Comparison of ENCODE assay signal across 18 cellular contexts in the genomic region with DNA sequence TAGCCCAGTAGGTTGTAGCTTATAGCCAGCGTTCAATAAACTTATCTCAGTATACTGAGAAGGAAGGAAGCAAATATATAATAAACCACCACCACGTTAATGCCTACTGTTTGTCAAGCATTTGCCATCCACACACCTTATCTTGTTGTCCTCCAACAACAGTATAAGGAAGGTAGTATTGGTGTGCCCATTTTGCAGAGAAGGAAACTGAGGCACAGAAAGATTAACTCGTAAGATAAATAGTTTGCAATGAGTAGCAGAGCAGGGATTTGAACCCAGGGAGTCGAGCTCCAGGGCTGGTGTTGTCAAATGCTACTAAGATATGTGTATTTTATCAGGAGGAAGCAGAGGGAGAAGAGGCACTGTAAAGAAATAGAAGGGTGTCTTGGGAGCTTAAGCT. TPM values are rescaled to one million over a fixed set of nuclear protein-coding genes. Genes with fewer than 3 reads are reported as not detected.
DNase-seq lines count a peak whose midpoint lies in the region; ATAC-seq, FAIRE-seq and TF ChIP-seq lines count a peak whose summit lies in the region.
"Had no signal": no experiment of that assay in that cellular context is flagged by ENCODE, and none has a peak within 500 bp of the region (broad histone marks: within the 10 kb centered on the region; RNA-seq: fewer than 3 reads in every experiment).

No MANE protein-coding gene starts in this region.

- peak overlapping the region; percentile 87 for H3K27ac Mint-ChIP-seq in CD4-positive, alpha-beta T cell
- peak overlapping the region; percentile 65 for H3K27ac Mint-ChIP-seq in activated naive CD8-positive, alpha-beta T cell treated with anti-CD3 and anti-CD28 coated beads, Interleukin-2, amount 50 U/mL, for 24 hours
- H3K27ac Mint-ChIP-seq in naive thymus-derived CD8-positive, alpha-beta T cell = peak overlapping the region in 8 of 10 donors; percentile 31 to 98 (median 92)
- H3K27ac Mint-ChIP-seq: HFFc6 had no signal

- H3K4me3 Mint-ChIP-seq in CD4-positive, alpha-beta T cell = no peak overlapping the region
- no peak overlapping the region for H3K4me3 Mint-ChIP-seq in activated naive CD8-positive, alpha-beta T cell treated with anti-CD3 and anti-CD28 coated beads, Interleukin-2, amount 50 U/mL, for 24 hours
- H3K4me3 Mint-ChIP-seq in naive thymus-derived CD8-positive, alpha-beta T cell = peak overlapping the region in 1 of 10 donors; percentile 7
- H3K4me3 Mint-ChIP-seq: HFFc6 had no signal

- peak; percentile 82 for FAIRE-seq in HTR-8/SVneo (lab: Jason Lieb, UNC)
- FAIRE-seq: GM12892, H54 had no signal

- no peaks in the 10 kb centered on the region for H3K27me3 ChIP-seq in CD4-positive, alpha-beta T cell (ENCODE audit: control insufficient read depth, insufficient read depth, low read length)
- H3K27me3 ChIP-seq: BE2C had no signal

- H3K9me3 ChIP-seq in CD4-positive, alpha-beta T cell (ENCODE audit: control insufficient read depth, low read length) = no peaks in the 10 kb centered on the region
- H3K9me3 ChIP-seq: BE2C had no signal

- intact Hi-C loops in CD4-positive, alpha-beta T cell (cut with DNase I, micrococcal nuclease) = no loop called here

- no peaks in the 10 kb centered on the region for H3K36me3 Mint-ChIP-seq in CD4-positive, alpha-beta T cell (ENCODE audit: low read depth)
- H3K36me3 Mint-ChIP-seq in activated naive CD8-positive, alpha-beta T cell treated with anti-CD3 and anti-CD28 coated beads, Interleukin-2, amount 50 U/mL, for 24 hours (ENCODE audit: low read depth) = peaks cover 2% of the 10 kb centered on the region
- no peaks in the 10 kb centered on the region for H3K36me3 Mint-ChIP-seq in naive thymus-derived CD8-positive, alpha-beta T cell

- H3K4me1 Mint-ChIP-seq in CD4-positive, alpha-beta T cell (ENCODE audit: low read depth) = peaks cover 76% of the 10 kb centered on the region
- peaks cover 51% of the 10 kb centered on the region for H3K4me1 Mint-ChIP-seq in activated naive CD8-positive, alpha-beta T cell treated with anti-CD3 and anti-CD28 coated beads, Interleukin-2, amount 50 U/mL, for 24 hours
- H3K4me1 Mint-ChIP-seq in naive thymus-derived CD8-positive, alpha-beta T cell = peaks cover 23 to 65% (median 65%) of the 10 kb centered on the region in 4 donors

- no peak for ATAC-seq in CD4-positive, alpha-beta T cell (ENCODE audit: poor library complexity)
- ATAC-seq in activated naive CD8-positive, alpha-beta T cell treated with anti-CD3 and anti-CD28 coated beads, Interleukin-2, amount 50 U/mL, for 24 hours = no peak
- no peak for ATAC-seq in naive thymus-derived CD8-positive, alpha-beta T cell
- no peak for ATAC-seq in esophagus mucosa

- no peak for DNase-seq in CD4-positive, alpha-beta T cell
- DNase-seq in HTR-8/SVneo (ENCODE audit: insufficient read length, low spot score) = no peak
- no peak for DNase-seq in activated naive CD8-positive, alpha-beta T cell treated with anti-CD3 and anti-CD28 coated beads, Interleukin-2, amount 50 U/mL, for 24 hours
- no peak for DNase-seq in naive thymus-derived CD8-positive, alpha-beta T cell
- DNase-seq in T-helper 1 cell = no peak
- no peak for DNase-seq in globus pallidus (ENCODE audit: low spot score)
- no peak for DNase-seq in activated T-cell treated with anti-CD3 and anti-CD28 coated beads, Interleukin-2, amount 50 U/mL, for 48 hours
- DNase-seq: BE2C, GF-D8, HFFc6, NCI-H1092, NCI-H146, NCI-H2081, NCI-H748 treated with DMSO at 0.1 percent for 48 hours, PC-9 had no signal

- CTCF ChIA-PET in CD4-positive, alpha-beta T cell (lab: Charles Lee) = interaction anchor here (0.5 to 4.5 kb wide), 5 partner anchors 19 to 45 kb away, joined by 3 to 28 read pairs (median 3); no protein-coding TSS in a partner anchor

- no peak for TF ChIP-seq CTCF in CD4-positive, alpha-beta T cell (IDR thresholded peaks at IDR 0.05)

- H3K27me3 Mint-ChIP-seq in CD4-positive, alpha-beta T cell = no peaks in the 10 kb centered on the region
- H3K27me3 Mint-ChIP-seq in activated naive CD8-positive, alpha-beta T cell treated with anti-CD3 and anti-CD28 coated beads, Interleukin-2, amount 50 U/mL, for 24 hours = peaks cover 8% of the 10 kb centered on the region
- H3K27me3 Mint-ChIP-seq in naive thymus-derived CD8-positive, alpha-beta T cell = no peaks in the 10 kb centered on the region

- POLR2A ChIA-PET in CD4-positive, alpha-beta T cell (lab: Charles Lee) = interaction anchor here (1.1 to 5.1 kb wide), 5 partner anchors 8 to 75 kb away, joined by 3 to 69 read pairs (median 3); no protein-coding TSS in a partner anchor
- POLR2A ChIA-PET in naive thymus-derived CD8-positive, alpha-beta T cell (lab: Charles Lee) = interaction anchor here (0.6 to 3.9 kb wide), 3 partner anchors 8 to 1570 kb away, joined by 4 to 28 read pairs (median 4); a partner anchor contains a TSS

- peak overlapping the region; percentile 75 for H3K27ac ChIP-seq in CD4-positive, alpha-beta T cell (ENCODE audit: low read depth, low read length)

- no peaks in the 10 kb centered on the region for H3K9me3 Mint-ChIP-seq in CD4-positive, alpha-beta T cell
- no peaks in the 10 kb centered on the region for H3K9me3 Mint-ChIP-seq in activated naive CD8-positive, alpha-beta T cell treated with anti-CD3 and anti-CD28 coated beads, Interleukin-2, amount 50 U/mL, for 24 hours
- H3K9me3 Mint-ChIP-seq in naive thymus-derived CD8-positive, alpha-beta T cell = no peaks in the 10 kb centered on the region
- H3K9me3 Mint-ChIP-seq: HFFc6 had no signal

RNA-seq across cellular contexts. Expression of a gene that starts 27.8 kb away (rescaled TPM):
- total RNA-seq in CD4-positive, alpha-beta T cell = 1,000 to 10,000 TPM; 1,565 to 1,685 TPM
- total RNA-seq in naive thymus-derived CD8-positive, alpha-beta T cell = 1 to 10 TPM; 9.4 to 9.6 TPM
- polyA plus RNA-seq in naive thymus-derived CD8-positive, alpha-beta T cell = 100 to 1,000 TPM in 2 of 3 donors, 10 to 100 TPM in 1; 80.3 to 510 (median 252) TPM
- 125 TPM for total RNA-seq in esophagus mucosa

Comparison
In these comparisons a context has a peak if more than half of its experiments do, and no peak if none do; other contexts are left out.
1. RNA of a gene that starts 27.8 kb away (total RNA-seq): 1,565 to 1,685 TPM in CD4-positive, alpha-beta T cell; 125 TPM in esophagus mucosa (single experiment) and 9.4 to 9.6 TPM in naive thymus-derived CD8-positive, alpha-beta T cell; every median in the first group is over 10 times any median in the second.
2. Peak in every context shown above with its lines, with median percentiles within 50 percentile points of each other: H3K27ac Mint-ChIP-seq.